ENCODE assay signal across 23 cellular contexts in genomic region chr15:77519540-77519939, GRCh38.
DNase-seq lines count a peak whose midpoint lies in the region; TF ChIP-seq lines count a peak whose summit lies in the region.
"Had no signal": no experiment of that assay in that cellular context is flagged by ENCODE, and none has a peak within 500 bp of the region (broad histone marks: within the 10 kb centered on the region; RNA-seq: fewer than 3 reads in every experiment).

No MANE protein-coding gene starts in this region.

- no peak for TF ChIP-seq POLR2A in suprapubic skin (IDR thresholded peaks at IDR 0.05)

- DNase-seq in M059J (ENCODE audit: low read depth) = peak; percentile 19
- DNase-seq in choroid plexus epithelial cell (ENCODE audit: low read depth) = peak; percentile 70
- peak; percentile 63 for DNase-seq in iris pigment epithelial cell (ENCODE audit: low read depth)
- DNase-seq in suprapubic skin (ENCODE audit: low spot score in 2 of 2) = peak; percentile 9 to 15
- no peak for DNase-seq in NCI-H146 treated with DMSO at 0.1 percent for 48 hours (lab: John Stamatoyannopoulos, UW; ENCODE audit: unreplicated experiment)
- DNase-seq in middle frontal gyrus (ENCODE audit: extremely low spot score, low spot score) = no peak
- no peak for DNase-seq in EL
- DNase-seq: AML-193; CD4-positive, alpha-beta T cell; GDM1; Karpas-422; MV-4-11; NCI-H1105; NCI-H1436 treated with DMSO at 0.1 percent for 48 hours; NCI-H1930; NCI-H2107; NCI-H2227 treated with DMSO at 0.1 percent for 48 hours; NCI-H526 treated with DMSO at 0.1 percent for 48 hours; SJCRH30 had no signal

- no peak for TF ChIP-seq EP300 in suprapubic skin (IDR thresholded peaks at IDR 0.05)

- H3K27ac ChIP-seq in suprapubic skin = no peak overlapping the region
- H3K27ac ChIP-seq: A549; BLaER1 treated with 17β-estradiol and CSF1 and Interleukin-3, amounts not matched to agents 10 nM and 100 nM; HL-60; SJCRH30 had no signal

- no peaks in the 10 kb centered on the region for H3K4me1 ChIP-seq in suprapubic skin
- H3K4me1 ChIP-seq: A549, SJCRH30 had no signal

- H3K4me3 ChIP-seq in choroid plexus epithelial cell (ENCODE audit: low read depth, low read length) (no peak overlapping the region), suprapubic skin (no peak overlapping the region)
- H3K4me3 ChIP-seq: A549; BLaER1 treated with 17β-estradiol and CSF1 and Interleukin-3, amounts not matched to agents 10 nM and 100 nM; GM12878; SJCRH30 had no signal

- no peaks in the 10 kb centered on the region for H3K27me3 ChIP-seq in suprapubic skin
- H3K27me3 ChIP-seq: BLaER1 treated with 17β-estradiol and CSF1 and Interleukin-3, amounts not matched to agents 10 nM and 100 nM; SJCRH30 had no signal

- no peaks in the 10 kb centered on the region for H3K9me3 ChIP-seq in suprapubic skin
- H3K9me3 ChIP-seq: A549; BLaER1 treated with 17β-estradiol and CSF1 and Interleukin-3, amounts not matched to agents 10 nM and 100 nM; SJCRH30 had no signal

- 87% methylated on average over 3 of the region's 3 CpGs for WGBS in suprapubic skin

- no peaks in the 10 kb centered on the region for H3K36me3 ChIP-seq in suprapubic skin
- H3K36me3 ChIP-seq: BLaER1 treated with 17β-estradiol and CSF1 and Interleukin-3, amounts not matched to agents 10 nM and 100 nM; SJCRH30 had no signal

- TF ChIP-seq CTCF in choroid plexus epithelial cell (conservative IDR thresholded peaks at IDR 0.05; ENCODE audit: low read depth, low read length) (no peak), suprapubic skin (IDR thresholded peaks at IDR 0.05) (no peak)

Comparison
In these comparisons a context has a peak if more than half of its experiments do, and no peak if none do; other contexts are left out.
1. DNase-seq: peak in M059J (single experiment), choroid plexus epithelial cell (single experiment), iris pigment epithelial cell (single experiment) and suprapubic skin (2 of 2); none in NCI-H146 treated with DMSO at 0.1 percent for 48 hours (single experiment), middle frontal gyrus (single experiment) and EL (single experiment).